ENCODE assay signal across 8 cellular contexts in the genomic region with DNA sequence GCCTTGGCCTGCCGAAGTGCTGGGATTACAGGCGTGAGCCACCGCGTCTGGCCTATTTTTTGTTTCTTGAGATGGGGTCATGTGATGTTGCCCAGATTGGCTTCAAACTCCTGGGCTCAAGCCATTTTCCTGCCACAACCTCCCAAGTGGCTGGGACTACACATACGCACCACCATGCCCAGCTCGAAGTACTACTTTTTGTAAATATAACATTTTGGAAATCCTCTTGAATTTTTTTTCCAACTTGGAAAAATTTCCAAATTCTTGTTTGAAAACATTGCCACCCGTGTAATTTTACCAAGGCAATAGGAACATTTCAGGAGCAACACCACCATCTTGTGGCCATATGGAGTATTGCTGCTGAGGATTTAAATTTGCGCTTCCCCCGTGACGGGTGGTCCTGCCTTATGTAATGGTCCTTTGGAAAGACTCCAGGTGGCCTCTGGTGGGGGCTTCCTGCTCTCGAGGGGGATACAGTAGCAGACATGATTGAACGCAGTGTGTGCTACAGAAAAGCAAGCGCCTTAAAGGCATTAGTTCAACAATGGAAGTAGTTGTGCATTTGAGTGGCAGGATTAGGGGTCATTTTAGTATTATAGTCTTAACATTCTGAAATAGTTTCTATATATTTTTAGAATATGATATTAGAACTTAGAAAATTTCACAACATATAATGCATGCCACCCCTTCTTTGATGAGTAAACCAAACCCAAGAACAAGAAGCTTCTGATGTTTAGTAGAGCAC. TPM values are rescaled to one million over a fixed set of nuclear protein-coding genes. Genes with fewer than 3 reads are reported as not detected.
A peak's percentile ranks its signal among the peaks of the same experiment; 100 is the strongest.
DNase-seq lines count a peak whose midpoint lies in the region; ATAC-seq and TF ChIP-seq lines count a peak whose summit lies in the region.

No MANE protein-coding gene starts in this region.

- peaks cover 77% of the 10 kb centered on the region for H3K36me3 Mint-ChIP-seq in stimulated activated effector memory CD8-positive, alpha-beta T cell treated with anti-CD3 and anti-CD28 coated beads, Interleukin-12 subunit alpha, Interleukin-12 subunit beta, amount 100 ng/mL, for 72 hours

- no peak overlapping the region for H3K4me3 Mint-ChIP-seq in stimulated activated effector memory CD8-positive, alpha-beta T cell treated with anti-CD3 and anti-CD28 coated beads, Interleukin-12 subunit alpha, Interleukin-12 subunit beta, amount 100 ng/mL, for 72 hours

- peak; percentile 90 for TF ChIP-seq CTCF in 22Rv1 (IDR thresholded peaks at IDR 0.05)
- peak; percentile 74 for TF ChIP-seq CTCF in GM12873 (IDR thresholded peaks at IDR 0.05; ENCODE audit: insufficient read depth, low read depth, low read length, missing control alignments)

- H3K27ac Mint-ChIP-seq in stimulated activated effector memory CD8-positive, alpha-beta T cell treated with anti-CD3 and anti-CD28 coated beads, Interleukin-12 subunit alpha, Interleukin-12 subunit beta, amount 100 ng/mL, for 72 hours = no peak overlapping the region

- ATAC-seq in stimulated activated effector memory CD8-positive, alpha-beta T cell treated with anti-CD3 and anti-CD28 coated beads, Interleukin-12 subunit alpha, Interleukin-12 subunit beta, amount 100 ng/mL, for 72 hours = peak; percentile 43
- no peak for ATAC-seq in GM21390 (IDR thresholded peaks at IDR 0.05; ENCODE audit: unreplicated experiment)

- H3K27ac ChIP-seq in 22Rv1 = 0 out of 2 replicates have a peak overlapping the region, but pooled peaks have one; percentile 15

- H3K9me3 Mint-ChIP-seq in stimulated activated effector memory CD8-positive, alpha-beta T cell treated with anti-CD3 and anti-CD28 coated beads, Interleukin-12 subunit alpha, Interleukin-12 subunit beta, amount 100 ng/mL, for 72 hours = no peaks in the 10 kb centered on the region

- DNase-seq in NCI-H2227 (lab: John Stamatoyannopoulos, UW; ENCODE audit: unreplicated experiment) = peak; percentile 80
- peak; percentile 59 to 73 for DNase-seq in activated CD4-positive, alpha-beta T cell treated with anti-CD3 and anti-CD28 coated beads, Interleukin-2, amount 50 U/mL, for 48 hours
- DNase-seq in ecto neural progenitor cell (ENCODE audit: low spot score) = peak; percentile 72
- peak; percentile 70 to 85 for DNase-seq in lung microvascular endothelial cell (ENCODE audit: low read depth in 2 of 2)
- peak; percentile 46 to 82 for DNase-seq in stimulated activated effector memory CD8-positive, alpha-beta T cell treated with anti-CD3 and anti-CD28 coated beads, Interleukin-12 subunit alpha, Interleukin-12 subunit beta, amount 100 ng/mL, for 72 hours (ENCODE audit: low spot score in 2 of 2)

- H3K4me1 Mint-ChIP-seq in stimulated activated effector memory CD8-positive, alpha-beta T cell treated with anti-CD3 and anti-CD28 coated beads, Interleukin-12 subunit alpha, Interleukin-12 subunit beta, amount 100 ng/mL, for 72 hours = peaks cover 12% of the 10 kb centered on the region

RNA-seq across cellular contexts. Expression of a gene that starts 8.0 kb away (rescaled TPM):
- total RNA-seq in lung microvascular endothelial cell = 17.7 and 17.9 TPM in 2 replicates

RNA-seq across cellular contexts. Expression of a gene that starts 36.7 kb away (rescaled TPM):
- total RNA-seq in lung microvascular endothelial cell = 28.3 and 32.1 TPM in 2 replicates

RNA-seq across cellular contexts. Expression of a gene that starts 44.4 kb away (rescaled TPM):
- total RNA-seq in lung microvascular endothelial cell = not detected in 2 replicates

RNA-seq across cellular contexts. Expression of a gene that starts 49.5 kb away (rescaled TPM):
- total RNA-seq in lung microvascular endothelial cell = 2.6 and 4.1 TPM in 2 replicates
